Comparison of ENCODE assay signal across 18 cellular contexts in genomic region chr5:71703941-71704340, GRCh38.
"Had no signal": no experiment of that assay in that cellular context is flagged by ENCODE, and none has a peak within 500 bp of the region (broad histone marks: within the 10 kb centered on the region; RNA-seq: fewer than 3 reads in every experiment).

No MANE protein-coding gene starts in this region.

- H3K36me3 Mint-ChIP-seq: brain; naive thymus-derived CD4-positive, alpha-beta T cell; stimulated activated naive B cell treated with anti-CD40 and anti-IgM and Interleukin-4, amounts not matched to agents 10 μg/mL and 1 μg/mL and 100 μg/mL, for 72 hours; T-cell had no signal

- DNase-seq: activated CD4-positive, alpha-beta T cell treated with anti-CD3 and anti-CD28 coated beads, Interleukin-2, amount 10 ng/mL, durations not matched to agents 24 days and 14 days; activated CD8-positive, alpha-beta T cell treated with anti-CD3 and anti-CD28 coated beads for 36 hours; activated naive CD4-positive, alpha-beta T cell treated with anti-CD3 and anti-CD28 coated beads for 36 hours; activated T-cell treated with anti-CD3 and anti-CD28 coated beads, Interleukin-2, amount 50 U/mL, for 24 hours; anterior cingulate cortex; caudate nucleus; dorsolateral prefrontal cortex; hypothalamus; kidney glomerular epithelial cell; left ventricle myocardium superior; mesenchymal stem cell; naive thymus-derived CD4-positive, alpha-beta T cell; stimulated activated CD4-positive, alpha-beta T cell treated with anti-CD3 and anti-CD28 coated beads, Interleukin-4, amount 100 ng/mL, for 4 hours; stimulated activated naive B cell treated with anti-CD40 and anti-IgM and Interleukin-4, amounts not matched to agents 10 μg/mL and 1 μg/mL and 100 μg/mL, for 72 hours; T-cell; upper lobe of left lung had no signal

- H3K4me3 Mint-ChIP-seq: activated CD4-positive, alpha-beta T cell treated with anti-CD3 and anti-CD28 coated beads, Interleukin-2, amount 10 ng/mL, durations not matched to agents 24 days and 14 days; activated CD8-positive, alpha-beta T cell treated with anti-CD3 and anti-CD28 coated beads for 36 hours; activated naive CD4-positive, alpha-beta T cell treated with anti-CD3 and anti-CD28 coated beads for 36 hours; activated T-cell treated with anti-CD3 and anti-CD28 coated beads, Interleukin-2, amount 50 U/mL, for 24 hours; brain; naive thymus-derived CD4-positive, alpha-beta T cell; stimulated activated naive B cell treated with anti-CD40 and anti-IgM and Interleukin-4, amounts not matched to agents 10 μg/mL and 1 μg/mL and 100 μg/mL, for 72 hours; T-cell had no signal

- H3K9me3 Mint-ChIP-seq: activated CD4-positive, alpha-beta T cell treated with anti-CD3 and anti-CD28 coated beads, Interleukin-2, amount 10 ng/mL, durations not matched to agents 24 days and 14 days; activated CD8-positive, alpha-beta T cell treated with anti-CD3 and anti-CD28 coated beads for 36 hours; activated naive CD4-positive, alpha-beta T cell treated with anti-CD3 and anti-CD28 coated beads for 36 hours; activated T-cell treated with anti-CD3 and anti-CD28 coated beads, Interleukin-2, amount 50 U/mL, for 24 hours; brain; stimulated activated naive B cell treated with anti-CD40 and anti-IgM and Interleukin-4, amounts not matched to agents 10 μg/mL and 1 μg/mL and 100 μg/mL, for 72 hours; T-cell had no signal

- H3K4me1 Mint-ChIP-seq: activated CD4-positive, alpha-beta T cell treated with anti-CD3 and anti-CD28 coated beads, Interleukin-2, amount 10 ng/mL, durations not matched to agents 24 days and 14 days; stimulated activated naive B cell treated with anti-CD40 and anti-IgM and Interleukin-4, amounts not matched to agents 10 μg/mL and 1 μg/mL and 100 μg/mL, for 72 hours; T-cell had no signal

- H3K27ac Mint-ChIP-seq: activated CD4-positive, alpha-beta T cell treated with anti-CD3 and anti-CD28 coated beads, Interleukin-2, amount 10 ng/mL, durations not matched to agents 24 days and 14 days; activated CD8-positive, alpha-beta T cell treated with anti-CD3 and anti-CD28 coated beads for 36 hours; activated naive CD4-positive, alpha-beta T cell treated with anti-CD3 and anti-CD28 coated beads for 36 hours; activated T-cell treated with anti-CD3 and anti-CD28 coated beads, Interleukin-2, amount 50 U/mL, for 24 hours; brain; naive thymus-derived CD4-positive, alpha-beta T cell; stimulated activated naive B cell treated with anti-CD40 and anti-IgM and Interleukin-4, amounts not matched to agents 10 μg/mL and 1 μg/mL and 100 μg/mL, for 72 hours; T-cell had no signal

- ATAC-seq: activated CD8-positive, alpha-beta T cell treated with anti-CD3 and anti-CD28 coated beads for 36 hours; left ventricle myocardium superior; naive thymus-derived CD4-positive, alpha-beta T cell; sciatic nerve; stimulated activated naive B cell treated with anti-CD40 and anti-IgM and Interleukin-4, amounts not matched to agents 10 μg/mL and 1 μg/mL and 100 μg/mL, for 72 hours; T-cell had no signal
